ENCODE assay signal across 8 cellular contexts in the genomic region with DNA sequence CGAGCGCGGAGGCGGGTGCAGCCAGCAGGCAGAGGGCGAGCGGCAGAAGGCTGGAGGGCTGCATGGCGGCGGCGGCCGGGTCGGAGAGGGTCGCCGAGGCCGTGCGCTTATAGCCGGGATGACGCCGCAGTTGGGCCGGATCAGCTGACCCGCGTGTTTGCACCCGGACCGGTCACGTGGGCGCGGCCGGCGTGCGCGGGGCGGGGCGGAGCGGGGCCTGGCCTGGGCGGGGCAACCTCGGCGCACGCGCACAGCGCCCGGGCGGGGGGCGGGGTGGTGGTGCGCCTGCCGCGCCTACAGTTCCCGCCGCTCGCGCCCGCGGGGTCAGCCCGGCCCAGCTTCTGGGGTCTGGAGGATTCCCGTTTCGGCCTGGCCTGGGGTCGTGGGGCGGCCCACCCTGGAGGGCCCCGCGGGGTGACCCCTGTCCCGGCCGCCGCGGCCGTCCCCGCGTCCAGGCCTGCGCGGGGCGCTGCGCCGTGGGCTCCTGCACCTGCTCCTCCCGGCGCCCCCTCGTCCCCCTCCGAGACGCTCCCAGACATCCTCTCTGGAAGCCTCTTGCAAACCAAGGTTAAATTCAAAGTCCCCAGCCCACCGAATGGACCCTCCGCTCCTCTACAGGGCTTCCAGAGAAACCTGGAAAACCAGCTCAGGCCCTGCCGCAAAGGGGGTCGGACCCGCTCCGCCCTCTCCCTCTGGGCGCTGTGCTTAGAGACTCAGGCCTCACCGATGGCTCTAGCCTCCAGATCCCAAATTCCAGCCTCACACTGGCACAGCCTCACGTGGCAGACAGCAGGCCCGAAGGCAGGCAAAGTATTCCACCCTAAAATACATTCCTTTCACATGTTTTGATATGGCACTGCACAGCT. TPM values are rescaled to one million over a fixed set of nuclear protein-coding genes. Genes with fewer than 3 reads are reported as not detected.
DNase-seq lines count a peak whose midpoint lies in the region; TF ChIP-seq lines count a peak whose summit lies in the region.

TSS of gene CTSD (minus strand) at position 132 of the 866 bp plus-strand sequence. CDS start at position 64, 68 bp downstream.

- WGBS in HUES64 = 1% methylated on average over 85 of the region's 85 CpGs
- WGBS in stomach, 5 donors = 2 to 10% (median 3%) methylated on average over 27 to 85 of the region's 85 CpGs

- TF ChIP-seq POLR2A in stomach (IDR thresholded peaks at IDR 0.05) = no peak

- H3K4me1 Mint-ChIP-seq in neural crest cell = peaks cover 5% of the 10 kb centered on the region

- intact Hi-C loops in stomach (cut with DNase I; ENCODE audit: low total_unique reads) = no loop called here

- no peaks in the 10 kb centered on the region for H3K9me3 Mint-ChIP-seq in neural crest cell

- H3K27ac ChIP-seq in HUES64 (ENCODE audit: low read depth, low read length) = 0 out of 2 replicates have a peak within 1 kb of the TSS, but pooled peaks have one; percentile 1
- H3K27ac ChIP-seq in RWPE1 = peak within 1 kb of the TSS; percentile 93
- peak within 1 kb of the TSS; percentile 92 to 98 (median 95) for H3K27ac ChIP-seq in stomach

- TF ChIP-seq CTCF in GM20000 (IDR thresholded peaks at IDR 0.05; ENCODE audit: extremely low read depth, missing control alignments) (peak; percentile 4), RWPE1 (conservative IDR thresholded peaks at IDR 0.05; ENCODE audit: low read depth) (no peak; the same call in 1 of the 2 replicates), neural crest cell (conservative IDR thresholded peaks at IDR 0.05) (no peak), stomach (IDR thresholded peaks at IDR 0.05) (no peak)

- in situ Hi-C loops in Caki2 (cut with HindIII; ENCODE audit: low pct_unique_long_range_greater_than_20kb, low sequenced_read_pairs) = no loop called here

- H3K27me3 Mint-ChIP-seq in neural crest cell (ENCODE audit: low read depth) = no peaks in the 10 kb centered on the region

- H3K4me3 Mint-ChIP-seq in neural crest cell = peak within 1 kb of the TSS; percentile 96

- H3K4me1 ChIP-seq in HUES64 (ENCODE audit: insufficient read depth, low read length) (peaks cover 3% of the 10 kb centered on the region; the same call in 1 of the 2 replicates), stomach (peaks cover 39 to 50% (median 48%) of the 10 kb centered on the region in 4 donors)

- H3K9me3 ChIP-seq in HUES64 (ENCODE audit: insufficient read depth, low read depth, low read length) = no peaks in the 10 kb centered on the region
- H3K9me3 ChIP-seq in stomach = no peaks in the 10 kb centered on the region

- POLR2A ChIA-PET in RWPE1 (lab: Yijun Ruan, JAX; ENCODE audit: low non-redundant PET) = interaction anchor here (0.6 to 1.5 kb wide), 4 partner anchors 14 to 411 kb away, joined by 3 to 4 read pairs (median 4); no protein-coding TSS in a partner anchor

- CTCF ChIA-PET in RWPE1 (lab: Yijun Ruan, JAX) = interaction anchor here (0.6 to 1.1 kb wide), 5 partner anchors 16 to 81 kb away, joined by 3 to 5 read pairs (median 5); no protein-coding TSS in a partner anchor

- TF ChIP-seq EP300 in stomach (IDR thresholded peaks at IDR 0.05) = no peak

- H3K4me3 ChIP-seq in HUES64 (ENCODE audit: low read length) (peak within 1 kb of the TSS; percentile 80), stomach (peak within 1 kb of the TSS; percentile 91 to 97 (median 96))

- peak within 1 kb of the TSS; percentile 90 for H3K27ac Mint-ChIP-seq in neural crest cell (ENCODE audit: unreplicated experiment)

- peaks cover 3% of the 10 kb centered on the region; the same call in 1 of the 2 replicates for H3K27me3 ChIP-seq in HUES64 (ENCODE audit: insufficient read depth, low read length)
- no peaks in the 10 kb centered on the region for H3K27me3 ChIP-seq in stomach

- DNase-seq in Caki2 (ENCODE audit: low read depth) (peak; percentile 56), GM20000 (ENCODE audit: low spot score) (peak; percentile 100), RWPE1 (ENCODE audit: low spot score) (peak; percentile 94), fibroblast of the conjunctiva (ENCODE audit: low read depth) (peak; percentile 51), neural crest cell (ENCODE audit: low read depth, low spot score) (peak; percentile 84), stomach (peak; percentile 94)
- DNase-seq in activated effector memory CD4-positive, alpha-beta T cell treated with Interleukin-2 at 50 U/mL for 16 hours = peak; percentile 81

- H3K36me3 ChIP-seq in HUES64 (ENCODE audit: insufficient read depth, low read length) (peaks cover 10% of the 10 kb centered on the region; the same call in 1 of the 2 replicates), stomach (peaks cover 0 to 25% (median 24%) of the 10 kb centered on the region in 4 donors)

- no peaks in the 10 kb centered on the region for H3K36me3 Mint-ChIP-seq in neural crest cell (ENCODE audit: low read depth)

- H3K9ac ChIP-seq in HUES64 (ENCODE audit: low read depth, low read length) = peak within 1 kb of the TSS; percentile 87

RNA-seq across cellular contexts. Expression of gene CTSD, which starts in this region (rescaled TPM):
- total RNA-seq in Caki2 (2014; rRNA removed; shearing (Covaris generic); ENCODE audit: low replicate concordance) = 1,431 and 1,654 TPM in 2 replicates
- 125 TPM for polyA plus RNA-seq in HUES64 (2013, experiment 1 of 2)
- 117 TPM for polyA plus RNA-seq in HUES64 (2013, experiment 2 of 2)
- 95.5 and 109 TPM in 2 replicates for total RNA-seq in neural crest cell
- 100 to 1,000 TPM; 115 to 590 (median 210) TPM for total RNA-seq in stomach
- 100 to 1,000 TPM; 173 to 538 (median 529) TPM for polyA plus RNA-seq in stomach

Comparison
In these comparisons a context has a peak if more than half of its experiments do, and no peak if none do; other contexts are left out.
1. Peak in every context shown above with its lines: DNase-seq, H3K4me3 ChIP-seq and H3K27ac ChIP-seq.
2. H3K27ac ChIP-seq: peak in every context shown above with its lines; median percentile 95 in stomach; 93 in RWPE1; 1 in HUES64.